ENCODE assay signal across 16 cellular contexts in the genomic region with DNA sequence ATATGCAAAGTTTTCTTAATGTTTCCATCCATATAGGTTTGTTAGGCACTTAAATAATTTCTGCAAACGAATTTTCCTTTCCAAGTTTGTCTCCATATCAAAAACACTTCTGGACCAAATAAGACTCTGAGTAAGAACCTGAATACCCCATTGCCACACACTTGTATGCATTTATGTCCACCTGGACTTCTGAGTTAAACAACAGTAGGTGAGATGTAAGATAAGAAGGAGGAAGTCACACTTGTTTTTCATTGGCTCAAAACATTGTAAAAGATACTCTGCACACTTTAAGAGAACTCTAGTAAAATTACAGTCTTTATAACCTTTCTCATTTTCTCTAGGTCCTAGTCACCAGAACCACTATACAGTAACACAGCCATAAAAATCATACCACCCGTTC.
A peak's percentile ranks its signal among the peaks of the same experiment; 100 is the strongest.
DNase-seq lines count a peak whose midpoint lies in the region; ATAC-seq and TF ChIP-seq lines count a peak whose summit lies in the region.
"Had no signal": no experiment of that assay in that cellular context is flagged by ENCODE, and none has a peak within 500 bp of the region (broad histone marks: within the 10 kb centered on the region; RNA-seq: fewer than 3 reads in every experiment).

No MANE protein-coding gene starts in this region.

- no peaks in the 10 kb centered on the region for H3K36me3 ChIP-seq in SK-N-MC (ENCODE audit: insufficient read depth, low read length)

- H3K4me3 Mint-ChIP-seq in glutamatergic neuron (ENCODE audit: unreplicated experiment) = no peak overlapping the region
- H3K4me3 Mint-ChIP-seq: CD14-positive monocyte; CD8-positive, alpha-beta T cell had no signal

- no peaks in the 10 kb centered on the region for H3K9me3 ChIP-seq in SK-N-MC (ENCODE audit: low read depth, low read length)

- no peak overlapping the region for H3K9ac ChIP-seq in SK-N-MC (ENCODE audit: insufficient read length)

- no peak overlapping the region; the same call in 1 of the 2 replicates for H3K4me3 ChIP-seq in SK-N-MC

- 0 out of 2 replicates have a peak overlapping the region, but pooled peaks have one; percentile 14 for H3K27ac ChIP-seq in SK-N-MC
- H3K27ac ChIP-seq: 22Rv1 had no signal

- H3K36me3 Mint-ChIP-seq in glutamatergic neuron (ENCODE audit: unreplicated experiment) = no peaks in the 10 kb centered on the region
- H3K36me3 Mint-ChIP-seq: CD14-positive monocyte; CD8-positive, alpha-beta T cell had no signal

- DNase-seq in NCI-H2196 (lab: John Stamatoyannopoulos, UW; ENCODE audit: unreplicated experiment) (peak; percentile 18), NCI-H2196 treated with DMSO at 0.1 percent for 48 hours (lab: John Stamatoyannopoulos, UW; ENCODE audit: unreplicated experiment) (no peak), SK-N-MC (ENCODE audit: low read depth, low spot score) (no peak), left colon (no peak), posterior vena cava (ENCODE audit: low spot score) (no peak), glutamatergic neuron (no peak), germinal center (ENCODE audit: low spot score) (no peak)
- DNase-seq: CD8-positive, alpha-beta T cell; COR-L47; DMS153; DMS79 treated with DMSO at 0.1 percent for 48 hours; EL had no signal

- ATAC-seq in left colon (peak; percentile 95), GM19324 (IDR thresholded peaks at IDR 0.05; ENCODE audit: low FRiP score, unreplicated experiment) (no peak)
- ATAC-seq: CD8-positive, alpha-beta T cell; HCT116 had no signal

- peaks cover 23% of the 10 kb centered on the region for H3K4me1 Mint-ChIP-seq in glutamatergic neuron (ENCODE audit: low read depth, unreplicated experiment)

- peaks cover 2% of the 10 kb centered on the region for H3K27me3 Mint-ChIP-seq in glutamatergic neuron (ENCODE audit: unreplicated experiment)

- intact Hi-C loops in left colon (cut with DNase I, micrococcal nuclease) (no loop called here), posterior vena cava (cut with DNase I) (loop anchor here in 1 of 2 donors (10.0 kb wide), 1 partner anchor 1443 kb away; no protein-coding TSS in a partner anchor)

- no peak for TF ChIP-seq CTCF in glutamatergic neuron (IDR thresholded peaks at IDR 0.05; ENCODE audit: partially characterized antibody, unreplicated experiment)

- peaks cover 9% of the 10 kb centered on the region for H3K9me3 Mint-ChIP-seq in glutamatergic neuron (ENCODE audit: unreplicated experiment)
- H3K9me3 Mint-ChIP-seq: CD14-positive monocyte; CD8-positive, alpha-beta T cell had no signal

- no peak overlapping the region for H3K27ac Mint-ChIP-seq in glutamatergic neuron (ENCODE audit: unreplicated experiment)
- H3K27ac Mint-ChIP-seq: CD14-positive monocyte; CD8-positive, alpha-beta T cell had no signal
